In the genomic region with DNA sequence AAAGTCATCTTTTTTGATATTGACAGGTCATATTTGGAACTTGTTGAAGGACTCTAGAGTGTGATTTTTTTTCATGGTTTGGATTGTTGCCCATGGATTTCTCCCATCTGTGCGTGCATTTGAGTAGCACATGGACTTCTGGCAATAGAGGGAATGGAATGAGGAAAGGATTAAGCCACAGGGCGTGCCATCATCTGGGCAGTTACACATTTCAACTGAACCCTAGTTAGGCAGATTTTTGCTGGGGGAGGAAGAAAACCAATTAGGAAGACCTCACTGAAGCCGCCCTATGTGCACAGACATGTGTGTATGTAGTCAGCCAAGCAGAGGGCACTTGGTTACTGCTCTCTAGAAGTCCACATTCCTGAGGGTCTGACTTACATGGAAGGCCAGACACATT, we compare ENCODE assay signal across 13 cellular contexts.
DNase-seq lines count a peak whose midpoint lies in the region; ATAC-seq, FAIRE-seq and TF ChIP-seq lines count a peak whose summit lies in the region.
"Had no signal": no experiment of that assay in that cellular context is flagged by ENCODE, and none has a peak within 500 bp of the region (broad histone marks: within the 10 kb centered on the region; RNA-seq: fewer than 3 reads in every experiment).

No MANE protein-coding gene starts in this region.

- H3K4me1 Mint-ChIP-seq in activated T-helper 2 cell treated with anti-CD3 and anti-CD28 coated beads, Interferon-gamma antibody, Interleukin-2, Interleukin-4, amounts not matched to agents 10 μg/mL and 5 μg/mL and 100 μg/mL, durations not matched to agents 14 hours and 24 hours and 36 hours (ENCODE audit: low read depth): peaks cover 4% of the 10 kb centered on the region

- no peak for FAIRE-seq in small intestine (lab: Jason Lieb, UNC)

- H3K4me1 ChIP-seq in left ventricle myocardium inferior (peaks cover 38% of the 10 kb centered on the region), RWPE2 (ENCODE audit: insufficient read depth, poor library complexity, severe bottlenecking) (peaks cover 7% of the 10 kb centered on the region), small intestine (ENCODE audit: control insufficient read depth in 2 of 2, insufficient read depth in 1 of 2, low read depth in 1 of 2, low read length in 1 of 2) (no peaks in the 10 kb centered on the region)

- peaks cover 4% of the 10 kb centered on the region for H3K27me3 Mint-ChIP-seq in activated T-helper 2 cell treated with anti-CD3 and anti-CD28 coated beads, Interferon-gamma antibody, Interleukin-2, Interleukin-4, amounts not matched to agents 10 μg/mL and 5 μg/mL and 100 μg/mL, durations not matched to agents 14 hours and 24 hours and 36 hours (ENCODE audit: low read depth)

- H3K4me3 Mint-ChIP-seq in activated T-helper 2 cell treated with anti-CD3 and anti-CD28 coated beads, Interferon-gamma antibody, Interleukin-2, Interleukin-4, amounts not matched to agents 10 μg/mL and 5 μg/mL and 100 μg/mL, durations not matched to agents 14 hours and 24 hours and 36 hours (ENCODE audit: low read depth): no peak overlapping the region
- H3K4me3 Mint-ChIP-seq: WTC11 had no signal

- intact Hi-C loops in Right ventricle myocardium inferior (cut with DNase I): loop anchor here (5.0 kb wide), 1 partner anchor 69 kb away; no protein-coding TSS in a partner anchor
- intact Hi-C loops in left ventricle myocardium inferior (cut with micrococcal nuclease): loop anchor here (5.0 to 10.0 kb wide), 2 partner anchors 59 to 69 kb away; no protein-coding TSS in a partner anchor
- intact Hi-C loops in activated T-helper 2 cell treated with anti-CD3 and anti-CD28 coated beads, Interferon-gamma antibody, Interleukin-2, Interleukin-4, amounts not matched to agents 10 μg/mL and 5 μg/mL and 100 μg/mL, durations not matched to agents 14 hours and 24 hours and 36 hours (cut with micrococcal nuclease): loop anchor here (2.0 kb wide), 1 partner anchor 67 kb away; no protein-coding TSS in a partner anchor

- no peaks in the 10 kb centered on the region for H3K27me3 ChIP-seq in left ventricle myocardium inferior (ENCODE audit: low read depth)
- H3K27me3 ChIP-seq in RWPE2 (ENCODE audit: insufficient read depth, poor library complexity, severe bottlenecking): no peaks in the 10 kb centered on the region
- H3K27me3 ChIP-seq in small intestine (ENCODE audit: control insufficient read depth in 2 of 2, insufficient read depth in 2 of 2, low read length in 2 of 2): no peaks in the 10 kb centered on the region
- H3K27me3 ChIP-seq: ovary had no signal

- POLR2A ChIA-PET in RWPE1 (lab: Yijun Ruan, JAX; ENCODE audit: low non-redundant PET): no interaction called here

- CTCF ChIA-PET in RWPE1 (lab: Yijun Ruan, JAX): no interaction called here

- H3K4me3 ChIP-seq in left ventricle myocardium inferior: no peak overlapping the region
- no peak overlapping the region for H3K4me3 ChIP-seq in RWPE2 (ENCODE audit: severe bottlenecking)
- H3K4me3 ChIP-seq in small intestine (ENCODE audit: low read depth in 1 of 2, low read length in 2 of 2): no peak overlapping the region
- H3K4me3 ChIP-seq: ovary had no signal

- WGBS in small intestine, 3 donors: 34 to 58% (median 38%) methylated on average over 3 of the region's 3 CpGs

- no peak overlapping the region for H3K27ac Mint-ChIP-seq in activated T-helper 2 cell treated with anti-CD3 and anti-CD28 coated beads, Interferon-gamma antibody, Interleukin-2, Interleukin-4, amounts not matched to agents 10 μg/mL and 5 μg/mL and 100 μg/mL, durations not matched to agents 14 hours and 24 hours and 36 hours
- H3K27ac Mint-ChIP-seq: activated naive CD4-positive, alpha-beta T cell treated with anti-CD3 and anti-CD28 coated beads, Interleukin-2, amount 50 U/mL, for 72 hours; WTC11 had no signal

- DNase-seq in Right ventricle myocardium inferior (ENCODE audit: missing footprints) (no peak), left ventricle myocardium inferior (no peak), RWPE2 (ENCODE audit: low spot score) (no peak), fibroblast of the conjunctiva (ENCODE audit: low read depth) (peak; percentile 28), small intestine (peak; percentile 14), RWPE1 (ENCODE audit: low spot score) (no peak)
- DNase-seq in activated T-helper 2 cell treated with anti-CD3 and anti-CD28 coated beads, Interferon-gamma antibody, Interleukin-2, Interleukin-4, amounts not matched to agents 10 μg/mL and 5 μg/mL and 100 μg/mL, durations not matched to agents 14 hours and 24 hours and 36 hours (ENCODE audit: low spot score): no peak
- DNase-seq: Calu3, cerebellar nuclear complex, ovary had no signal

- no peak overlapping the region for H3K27ac ChIP-seq in left ventricle myocardium inferior (replicated peaks)
- peak overlapping the region; percentile 11 for H3K27ac ChIP-seq in RWPE2 (ENCODE audit: poor library complexity, severe bottlenecking)
- H3K27ac ChIP-seq in small intestine (ENCODE audit: low read depth in 1 of 2, low read length in 1 of 2): no peak overlapping the region
- H3K27ac ChIP-seq in RWPE1: no peak overlapping the region
- H3K27ac ChIP-seq: ovary had no signal

- peaks cover 5% of the 10 kb centered on the region for H3K9me3 Mint-ChIP-seq in activated T-helper 2 cell treated with anti-CD3 and anti-CD28 coated beads, Interferon-gamma antibody, Interleukin-2, Interleukin-4, amounts not matched to agents 10 μg/mL and 5 μg/mL and 100 μg/mL, durations not matched to agents 14 hours and 24 hours and 36 hours
- H3K9me3 Mint-ChIP-seq: activated naive CD4-positive, alpha-beta T cell treated with anti-CD3 and anti-CD28 coated beads, Interleukin-2, amount 50 U/mL, for 72 hours; WTC11 had no signal

- H3K36me3 ChIP-seq in left ventricle myocardium inferior (peaks cover 6% of the 10 kb centered on the region), RWPE2 (ENCODE audit: low read depth) (peaks cover 3% of the 10 kb centered on the region; the same call in 1 of the 2 replicates), small intestine (ENCODE audit: control insufficient read depth in 2 of 2, insufficient read depth in 2 of 2, low read length in 2 of 2) (no peaks in the 10 kb centered on the region)
- H3K36me3 ChIP-seq: ovary had no signal

- no peaks in the 10 kb centered on the region for H3K9me3 ChIP-seq in left ventricle myocardium inferior (replicated peaks)
- H3K9me3 ChIP-seq in RWPE2 (ENCODE audit: severe bottlenecking): no peaks in the 10 kb centered on the region
- no peaks in the 10 kb centered on the region for H3K9me3 ChIP-seq in small intestine (ENCODE audit: control insufficient read depth, low read depth)
- H3K9me3 ChIP-seq: ovary had no signal

- TF ChIP-seq CTCF in left ventricle myocardium inferior (IDR thresholded peaks at IDR 0.05; ENCODE audit: borderline replicate concordance) (no peak), RWPE2 (IDR thresholded peaks at IDR 0.05; ENCODE audit: poor library complexity, severe bottlenecking) (no peak), RWPE1 (conservative IDR thresholded peaks at IDR 0.05; ENCODE audit: low read depth) (no peak)

- ATAC-seq in Right ventricle myocardium inferior (peak; percentile 12), RWPE2 (ENCODE audit: low read depth) (peak; percentile 75), GM19328 (IDR thresholded peaks at IDR 0.05; ENCODE audit: unreplicated experiment) (no peak)
- ATAC-seq: activated naive CD4-positive, alpha-beta T cell treated with anti-CD3 and anti-CD28 coated beads, Interleukin-2, amount 50 U/mL, for 72 hours had no signal

- H3K36me3 Mint-ChIP-seq in activated T-helper 2 cell treated with anti-CD3 and anti-CD28 coated beads, Interferon-gamma antibody, Interleukin-2, Interleukin-4, amounts not matched to agents 10 μg/mL and 5 μg/mL and 100 μg/mL, durations not matched to agents 14 hours and 24 hours and 36 hours (ENCODE audit: low read depth): no peaks in the 10 kb centered on the region
- H3K36me3 Mint-ChIP-seq: activated naive CD4-positive, alpha-beta T cell treated with anti-CD3 and anti-CD28 coated beads, Interleukin-2, amount 50 U/mL, for 72 hours; WTC11 had no signal

Comparison
In these comparisons a context has a peak if more than half of its experiments do, and no peak if none do; other contexts are left out.
1. DNase-seq: peak in fibroblast of the conjunctiva (single experiment) and small intestine (single experiment); none in Right ventricle myocardium inferior (single experiment), left ventricle myocardium inferior (single experiment), RWPE2 (single experiment), activated T-helper 2 cell treated with anti-CD3 and anti-CD28 coated beads, Interferon-gamma antibody, Interleukin-2, Interleukin-4, amounts not matched to agents 10 μg/mL and 5 μg/mL and 100 μg/mL, durations not matched to agents 14 hours and 24 hours and 36 hours (single experiment) and RWPE1 (single experiment).